Comparison of ENCODE assay signal across 23 cellular contexts in the genomic region with DNA sequence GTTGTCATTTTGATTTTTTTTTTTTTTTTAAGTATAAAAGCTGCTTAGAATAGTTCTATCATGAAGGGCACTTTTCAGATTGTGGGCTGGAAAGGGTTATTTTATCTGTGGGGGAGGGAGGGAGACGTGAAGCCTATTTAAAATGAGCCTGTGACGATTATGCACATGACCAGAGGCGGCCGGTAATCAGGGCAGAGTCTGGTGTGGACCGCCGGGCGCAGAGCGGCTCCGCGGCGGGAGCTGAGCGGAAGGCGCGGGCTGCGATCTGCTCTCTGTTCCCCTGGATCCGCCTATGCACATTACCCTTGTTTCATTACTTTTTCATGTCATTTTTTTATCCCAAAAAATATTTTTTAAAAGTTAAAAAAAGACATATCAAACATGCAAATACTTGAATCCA. TPM values are rescaled to one million over a fixed set of nuclear protein-coding genes. Genes with fewer than 3 reads are reported as not detected.
DNase-seq lines count a peak whose midpoint lies in the region; ATAC-seq, FAIRE-seq and TF ChIP-seq lines count a peak whose summit lies in the region.
"Had no signal": no experiment of that assay in that cellular context is flagged by ENCODE, and none has a peak within 500 bp of the region (broad histone marks: within the 10 kb centered on the region; RNA-seq: fewer than 3 reads in every experiment).

No MANE protein-coding gene starts in this region.

- H3K36me3 ChIP-seq in HepG2 (replicated peaks in 1 of 2; ENCODE audit: control insufficient read depth in 1 of 2, insufficient read depth in 2 of 2, low read length in 2 of 2) (peaks cover 5 to 24% of the 10 kb centered on the region in 2 experiments; a peak in 4 of 5 replicates), right lobe of liver (peaks cover 0 to 12% (median 4%) of the 10 kb centered on the region in 4 donors)

- TF ChIP-seq EP300 in HepG2 (IDR thresholded peaks at IDR 0.05; ENCODE audit: low read depth in 2 of 2, low read length in 2 of 2) (no peak), HepG2 (CRISPR knock-in tag; IDR thresholded peaks at IDR 0.05; ENCODE audit: borderline replicate concordance) (no peak)

- CTCF ChIA-PET in HepG2 (lab: Yijun Ruan, JAX; ENCODE audit: low intra/inter-chr PET ratio, low total read pairs) = no interaction called here

- BruUV-seq in HepG2 (replicated peaks; lab: Mats Ljungman, UMichigan) = no TSS peak

- H3K9me3 ChIP-seq in HepG2 (ENCODE audit: low read length) (peaks cover 7% of the 10 kb centered on the region; the same call in 1 of the 2 replicates), right lobe of liver (no peaks in the 10 kb centered on the region)
- H3K9me3 ChIP-seq: Peyer's patch had no signal

- no peak for DNase-seq in HepG2 (ENCODE audit: low spot score)
- no peak for DNase-seq in right lobe of liver
- DNase-seq in RPMI7951 (ENCODE audit: low read depth) = peak; percentile 8
- DNase-seq in lung microvascular endothelial cell (ENCODE audit: low read depth in 2 of 2) = peak; percentile 22 to 29
- no peak for DNase-seq in cortex of kidney (lab: John Stamatoyannopoulos, UW)
- no peak for DNase-seq in CD1c-positive myeloid dendritic cell (ENCODE audit: extremely low spot score)
- DNase-seq: DMS 273 treated with DMSO at 0.1 percent for 48 hours, HCEC 1CT, Kasumi-1, MM.1S, NCI-H1092, NCI-H146, NCI-H2081, NCI-H2171 treated with DMSO at 0.1 percent for 48 hours, NCI-H446, Peyer's patch, SHP77 had no signal

- ATAC-seq in HepG2 (no peak), right lobe of liver (no peak), GM21723 (IDR thresholded peaks at IDR 0.05; ENCODE audit: unreplicated experiment) (no peak)
- ATAC-seq: SK-N-SH treated with all-trans-retinoic acid at 6 μM for 48 hours had no signal

- H3K4me1 ChIP-seq in HepG2 (ENCODE audit: insufficient read depth, low read length) = peaks cover 39% of the 10 kb centered on the region
- no peaks in the 10 kb centered on the region for H3K4me1 ChIP-seq in right lobe of liver
- H3K4me1 ChIP-seq: Peyer's patch had no signal

- intact Hi-C loops in HepG2 (cut with micrococcal nuclease; ENCODE audit: unreplicated experiment) = no loop called here
- intact Hi-C loops in right lobe of liver (cut with DNase I) = no loop called here

- no peak for FAIRE-seq in HepG2 (lab: Jason Lieb, UNC)
- FAIRE-seq: G401.6, HTR-8/SVneo had no signal

- WGBS in HepG2 (ENCODE audit: low lambda C conversion rate) = 95% methylated on average over 16 of the region's 16 CpGs
- WGBS in right lobe of liver (ENCODE audit: insufficient coverage, low coverage, low lambda C conversion rate, missing lambda C conversion rate) = 83% methylated on average over 12 of the region's 16 CpGs

- no peak for TF ChIP-seq CTCF in HepG2 (CRISPR knock-in tag; IDR thresholded peaks at IDR 0.05)
- TF ChIP-seq CTCF in right lobe of liver (IDR thresholded peaks at IDR 0.05) = no peak

- no peaks in the 10 kb centered on the region for H3K27me3 ChIP-seq in HepG2 (ENCODE audit: control insufficient read depth in 1 of 2, insufficient read depth in 2 of 2, low read length in 2 of 2)
- H3K27me3 ChIP-seq in right lobe of liver = no peaks in the 10 kb centered on the region
- H3K27me3 ChIP-seq: BLaER1 treated with 17β-estradiol and CSF1 and Interleukin-3, amounts not matched to agents 10 nM and 100 nM; Peyer's patch had no signal

- TF ChIP-seq POLR2A in HepG2 (IDR thresholded peaks at IDR 0.05; ENCODE audit: insufficient read depth in 1 of 2, low read depth in 2 of 2, low read length in 2 of 2) = no peak
- TF ChIP-seq POLR2A in right lobe of liver (IDR thresholded peaks at IDR 0.05) = no peak

- POLR2A ChIA-PET in HepG2 (lab: Yijun Ruan, JAX) = interaction anchor here (1.0 kb wide), 1 partner anchor 82 kb away, joined by 4 read pairs; the partner anchor contains the start of genes AFMID and TK1

- no peak overlapping the region for H2AFZ ChIP-seq in HepG2 (ENCODE audit: low read length)

- H4K20me1 ChIP-seq in HepG2 (ENCODE audit: insufficient read depth, low read length) = no peaks in the 10 kb centered on the region

- H3K79me2 ChIP-seq in HepG2 (ENCODE audit: insufficient read depth, low read length) = no peaks in the 10 kb centered on the region

- TF ChIP-seq RAD21 in HepG2 (CRISPR knock-in tag; IDR thresholded peaks at IDR 0.05) = no peak

- H3K27ac ChIP-seq in HepG2 (ENCODE audit: extremely low read length, insufficient read depth, low read length) = peak overlapping the region; percentile 52
- no peak overlapping the region for H3K27ac ChIP-seq in right lobe of liver
- H3K27ac ChIP-seq: BLaER1 treated with 17β-estradiol and CSF1 and Interleukin-3, amounts not matched to agents 10 nM and 100 nM; Peyer's patch had no signal

- peak overlapping the region; percentile 58; the same call in 1 of the 2 replicates for H3K4me2 ChIP-seq in HepG2 (ENCODE audit: low read depth, low read length)
- H3K4me2 ChIP-seq: BLaER1 treated with 17β-estradiol and CSF1 and Interleukin-3, amounts not matched to agents 10 nM and 100 nM had no signal

- H3K4me3 ChIP-seq in HepG2 (replicated peaks in 1 of 3; ENCODE audit: insufficient read depth in 1 of 3, low read depth in 2 of 3, low read length in 3 of 3) (no peak overlapping the region; a peak in 1 of 6 replicates), right lobe of liver (no peak overlapping the region)
- H3K4me3 ChIP-seq: BLaER1 treated with 17β-estradiol and CSF1 and Interleukin-3, amounts not matched to agents 10 nM and 100 nM; Peyer's patch had no signal

- H3K9ac ChIP-seq in HepG2 (ENCODE audit: insufficient read depth, low read depth, low read length) = no peak overlapping the region
- H3K9ac ChIP-seq: BLaER1 treated with 17β-estradiol and CSF1 and Interleukin-3, amounts not matched to agents 10 nM and 100 nM had no signal

- in situ Hi-C loops in HepG2 (cut with HindIII; ENCODE audit: extremely low pct_ligation_motif_present, low pct_unique_long_range_greater_than_20kb) = no loop called here

RNA-seq across cellular contexts. Expression of gene TMC6, which starts 23.5 kb away (rescaled TPM):
- total RNA-seq in HepG2 (2016; rRNA removed; fragmentation: Illumina TruSeq; extraction: Trizol) (20.4 and 48.4 TPM in 2 replicates), right lobe of liver (10 to 100 TPM; 10.9 to 24.7 (median 15.7) TPM), lung microvascular endothelial cell (20.9 and 31.9 TPM in 2 replicates)
- total RNA-seq in HepG2 (2016; cell fraction: cytosol; rRNA removed; fragmentation: Illumina TruSeq; extraction: Trizol; ENCODE audit: low read depth) = 21.4 and 23.6 TPM in 2 replicates
- total RNA-seq in HepG2 (2016; cell fraction: insoluble cytoplasmic fraction; rRNA removed; fragmentation: Illumina TruSeq; extraction: Trizol) = 19.7 and 47.9 TPM in 2 replicates
- 29.0 and 34.4 TPM in 2 replicates for total RNA-seq in HepG2 (2016; cell fraction: membrane; rRNA removed; fragmentation: Illumina TruSeq; extraction: Trizol)
- total RNA-seq in HepG2 (2016; cell fraction: nucleus; rRNA removed; fragmentation: Illumina TruSeq; extraction: Trizol) = 47.2 and 55.0 TPM in 2 replicates
- polyA plus RNA-seq in HepG2 (2011; rRNA removed) = 99.1 and 118 TPM in 2 replicates
- 42.4 and 70.8 TPM in 2 replicates for polyA plus RNA-seq in HepG2 (2011; cell fraction: cytosol; rRNA removed)
- 648 and 982 TPM in 2 replicates for polyA plus RNA-seq in HepG2 (2011; cell fraction: nucleus; rRNA removed)
- 45.7 and 50.3 TPM in 2 replicates for polyA plus RNA-seq in HepG2 (2012)
- polyA plus RNA-seq in HepG2 (2016; cell fraction: cytosol; fragmentation: Illumina TruSeq; extraction: Trizol; ENCODE audit: low read depth) = 8.9 and 10.6 TPM in 2 replicates
- 16.1 and 17.9 TPM in 2 replicates for polyA plus RNA-seq in HepG2 (2016; cell fraction: insoluble cytoplasmic fraction; fragmentation: Illumina TruSeq; extraction: Trizol; ENCODE audit: low read depth)
- polyA plus RNA-seq in HepG2 (2016; cell fraction: membrane; fragmentation: Illumina TruSeq; extraction: Trizol; ENCODE audit: low read depth) = 18.2 and 19.0 TPM in 2 replicates
- polyA plus RNA-seq in HepG2 (2016; cell fraction: nucleus; fragmentation: Illumina TruSeq; extraction: Trizol; ENCODE audit: insufficient read depth, low read depth) = 126 and 147 TPM in 2 replicates
- polyA minus RNA-seq in HepG2 (2011; rRNA and poly(A)+ RNA removed; ENCODE audit: low replicate concordance) = 23.3 and 152 TPM in 2 replicates
- 48.9 and 63.1 TPM in 2 replicates for polyA minus RNA-seq in HepG2 (2011; cell fraction: cytosol; rRNA and poly(A)+ RNA removed)
- polyA minus RNA-seq in HepG2 (2011; cell fraction: nucleus; rRNA and poly(A)+ RNA removed) = 92.6 and 109 TPM in 2 replicates
- total RNA-seq in RPMI7951 (2014; rRNA removed; shearing (Covaris generic)) = not detected in 2 replicates

RNA-seq across cellular contexts. Expression of gene TMC8, which starts 25.5 kb away (rescaled TPM):
- total RNA-seq in HepG2 (2016; rRNA removed; fragmentation: Illumina TruSeq; extraction: Trizol) (0.08 and 0.53 TPM in 2 replicates), right lobe of liver (1 to 10 TPM; 2.4 to 7.2 (median 4.8) TPM), lung microvascular endothelial cell (0.20 and 0.22 TPM in 2 replicates)
- 0.09 and 0.61 TPM in 2 replicates for total RNA-seq in HepG2 (2016; cell fraction: cytosol; rRNA removed; fragmentation: Illumina TruSeq; extraction: Trizol; ENCODE audit: low read depth)
- 0.04 and 0.65 TPM in 2 replicates for total RNA-seq in HepG2 (2016; cell fraction: insoluble cytoplasmic fraction; rRNA removed; fragmentation: Illumina TruSeq; extraction: Trizol)
- total RNA-seq in HepG2 (2016; cell fraction: membrane; rRNA removed; fragmentation: Illumina TruSeq; extraction: Trizol) = 0.83 TPM in 2 replicates
- total RNA-seq in HepG2 (2016; cell fraction: nucleus; rRNA removed; fragmentation: Illumina TruSeq; extraction: Trizol) = 0.85 and 1.9 TPM in 2 replicates
- polyA plus RNA-seq in HepG2 (2011; rRNA removed) = 7.8 and 11.1 TPM in 2 replicates
- 5.7 and 7.7 TPM in 2 replicates for polyA plus RNA-seq in HepG2 (2011; cell fraction: cytosol; rRNA removed)
- 35.7 and 61.8 TPM in 2 replicates for polyA plus RNA-seq in HepG2 (2011; cell fraction: nucleus; rRNA removed)
- 5.3 and 8.8 TPM in 2 replicates for polyA plus RNA-seq in HepG2 (2012)
- polyA plus RNA-seq in HepG2 (2016; cell fraction: cytosol; fragmentation: Illumina TruSeq; extraction: Trizol; ENCODE audit: low read depth) = 0.12 TPM in 1 of 2 replicates, not detected in the other
- polyA plus RNA-seq in HepG2 (2016; cell fraction: insoluble cytoplasmic fraction; fragmentation: Illumina TruSeq; extraction: Trizol; ENCODE audit: low read depth) = 0.13 and 0.74 TPM in 2 replicates
- polyA plus RNA-seq in HepG2 (2016; cell fraction: membrane; fragmentation: Illumina TruSeq; extraction: Trizol; ENCODE audit: low read depth) = 0.10 and 0.13 TPM in 2 replicates
- polyA plus RNA-seq in HepG2 (2016; cell fraction: nucleus; fragmentation: Illumina TruSeq; extraction: Trizol; ENCODE audit: insufficient read depth, low read depth) = 0.76 and 1.7 TPM in 2 replicates
- polyA minus RNA-seq in HepG2 (2011; rRNA and poly(A)+ RNA removed; ENCODE audit: low replicate concordance) = 0.51 and 13.2 TPM in 2 replicates
- 4.5 and 4.8 TPM in 2 replicates for polyA minus RNA-seq in HepG2 (2011; cell fraction: cytosol; rRNA and poly(A)+ RNA removed)
- polyA minus RNA-seq in HepG2 (2011; cell fraction: nucleus; rRNA and poly(A)+ RNA removed) = 12.2 and 14.3 TPM in 2 replicates
- total RNA-seq in RPMI7951 (2014; rRNA removed; shearing (Covaris generic)) = not detected in 2 replicates

RNA-seq across cellular contexts. Expression of gene C17orf99, which starts 41.1 kb away (rescaled TPM):
- total RNA-seq in HepG2 (2016; rRNA removed; fragmentation: Illumina TruSeq; extraction: Trizol) = 0.22 and 1.7 TPM in 2 replicates
- total RNA-seq in HepG2 (2016; cell fraction: cytosol; rRNA removed; fragmentation: Illumina TruSeq; extraction: Trizol; ENCODE audit: low read depth) = 0.51 and 0.88 TPM in 2 replicates
- 0.84 and 0.86 TPM in 2 replicates for total RNA-seq in HepG2 (2016; cell fraction: insoluble cytoplasmic fraction; rRNA removed; fragmentation: Illumina TruSeq; extraction: Trizol)
- total RNA-seq in HepG2 (2016; cell fraction: membrane; rRNA removed; fragmentation: Illumina TruSeq; extraction: Trizol) = 1.1 and 1.2 TPM in 2 replicates
- total RNA-seq in HepG2 (2016; cell fraction: nucleus; rRNA removed; fragmentation: Illumina TruSeq; extraction: Trizol) = 0.38 and 2.4 TPM in 2 replicates
- 1.9 and 2.8 TPM in 2 replicates for polyA plus RNA-seq in HepG2 (2011; rRNA removed)
- 1.1 and 1.8 TPM in 2 replicates for polyA plus RNA-seq in HepG2 (2011; cell fraction: cytosol; rRNA removed)
- 5.8 and 10.0 TPM in 2 replicates for polyA plus RNA-seq in HepG2 (2011; cell fraction: nucleus; rRNA removed)
- 1.5 and 2.2 TPM in 2 replicates for polyA plus RNA-seq in HepG2 (2012)
- polyA plus RNA-seq in HepG2 (2016; cell fraction: cytosol; fragmentation: Illumina TruSeq; extraction: Trizol; ENCODE audit: low read depth) = 0.23 and 0.46 TPM in 2 replicates
- 0.60 TPM in 1 of 2 replicates, not detected in the other for polyA plus RNA-seq in HepG2 (2016; cell fraction: insoluble cytoplasmic fraction; fragmentation: Illumina TruSeq; extraction: Trizol; ENCODE audit: low read depth)
- polyA plus RNA-seq in HepG2 (2016; cell fraction: membrane; fragmentation: Illumina TruSeq; extraction: Trizol; ENCODE audit: low read depth) = 0.59 and 1.1 TPM in 2 replicates
- polyA plus RNA-seq in HepG2 (2016; cell fraction: nucleus; fragmentation: Illumina TruSeq; extraction: Trizol; ENCODE audit: insufficient read depth, low read depth) = 2.4 and 2.9 TPM in 2 replicates
- 0.72 TPM in 1 of 2 replicates, not detected in the other for polyA minus RNA-seq in HepG2 (2011; rRNA and poly(A)+ RNA removed; ENCODE audit: low replicate concordance)
- polyA minus RNA-seq in HepG2 (2011; cell fraction: cytosol; rRNA and poly(A)+ RNA removed) = not detected in 2 replicates
- 1.5 and 3.1 TPM in 2 replicates for polyA minus RNA-seq in HepG2 (2011; cell fraction: nucleus; rRNA and poly(A)+ RNA removed)
- total RNA-seq in right lobe of liver = not detected
- total RNA-seq in RPMI7951 (2014; rRNA removed; shearing (Covaris generic)) = not detected in 2 replicates
- total RNA-seq in lung microvascular endothelial cell = not detected in 2 replicates
- polyA plus RNA-seq: IgD-negative memory B cell had no signal

Comparison
In these comparisons a context has a peak if more than half of its experiments do, and no peak if none do; other contexts are left out.
1. DNase-seq: peak in RPMI7951 (single experiment) and lung microvascular endothelial cell (2 of 2); none in HepG2 (single experiment), right lobe of liver (0 of 3), cortex of kidney (single experiment) and CD1c-positive myeloid dendritic cell (single experiment).
2. RNA of gene TMC6, which starts 23.5 kb away (total RNA-seq): 19.7 to 55.0 TPM in HepG2, 20.9 to 31.9 TPM in lung microvascular endothelial cell and 10.9 to 24.7 TPM in right lobe of liver; not detected in RPMI7951; every median in the first group is over 10 times any median in the second.